ENCODE assay signal across 19 cellular contexts in the genomic region with DNA sequence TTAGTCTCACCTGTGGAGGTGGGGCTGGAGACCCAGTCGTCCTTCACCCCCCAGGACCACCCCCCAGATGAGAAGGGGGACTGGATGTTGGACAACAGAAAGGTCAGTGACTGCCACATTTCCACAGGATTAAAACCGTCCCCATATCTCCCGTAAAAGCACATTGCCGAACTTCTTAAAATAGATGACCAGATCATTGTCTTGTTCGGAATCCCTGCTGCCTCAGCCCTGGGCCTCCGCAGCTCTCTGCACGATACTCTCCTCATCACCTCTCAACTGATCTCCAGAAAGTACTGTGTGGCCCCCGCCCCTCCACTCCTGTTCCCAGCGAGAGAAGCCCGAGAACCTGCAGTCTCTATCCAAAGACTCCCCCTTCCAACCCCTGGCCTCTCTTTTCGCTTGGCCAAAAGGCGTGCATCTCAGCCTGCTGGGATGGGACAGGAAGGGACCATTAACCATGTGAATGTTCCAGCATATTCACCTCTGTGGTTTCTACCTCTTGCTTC. TPM values are rescaled to one million over a fixed set of nuclear protein-coding genes. Genes with fewer than 3 reads are reported as not detected.
DNase-seq lines count a peak whose midpoint lies in the region; ATAC-seq, FAIRE-seq and TF ChIP-seq lines count a peak whose summit lies in the region.
"Had no signal": no experiment of that assay in that cellular context is flagged by ENCODE, and none has a peak within 500 bp of the region (broad histone marks: within the 10 kb centered on the region; RNA-seq: fewer than 3 reads in every experiment).

No MANE protein-coding gene starts in this region.

- no peaks in the 10 kb centered on the region for H3K23me2 ChIP-seq in H1 (ENCODE audit: low read depth, low read length)

- H2AK5ac ChIP-seq in H1 (ENCODE audit: low read depth, low read length), result no peak overlapping the region

- H4K8ac ChIP-seq in H1 (ENCODE audit: extremely low read depth, insufficient read depth, low read length), result no peak overlapping the region

- H3K9me3 ChIP-seq in left ventricle myocardium inferior (replicated peaks) (peaks cover 7% of the 10 kb centered on the region), right cardiac atrium (ENCODE audit: control insufficient read depth, low read length) (no peaks in the 10 kb centered on the region), H1 (ENCODE audit: insufficient read depth in 2 of 2, low read depth in 1 of 2, low read length in 1 of 2) (peaks cover 2 to 7% of the 10 kb centered on the region in 2 experiments; a peak in 2 of 4 replicates)
- H3K9me3 ChIP-seq: A549, BE2C, HAP-1 had no signal

- no peak overlapping the region for H3K4me2 ChIP-seq in H1 (ENCODE audit: insufficient read depth in 1 of 2, low read depth in 2 of 2, low read length in 2 of 2)
- H3K4me2 ChIP-seq: A549 had no signal

- no peaks in the 10 kb centered on the region; a peak in 2 of 4 replicates for H3K79me2 ChIP-seq in H1 (ENCODE audit: control insufficient read depth in 1 of 2, insufficient read depth in 2 of 2, low read length in 2 of 2)

- H3K14ac ChIP-seq in H1 (ENCODE audit: insufficient read length), result no peak overlapping the region

- no peak for ATAC-seq in right cardiac atrium
- ATAC-seq in GM18873 (IDR thresholded peaks at IDR 0.05; ENCODE audit: low FRiP score, unreplicated experiment), result no peak
- ATAC-seq: A549 had no signal

- H2BK15ac ChIP-seq in H1 (ENCODE audit: low read length), result no peak overlapping the region

- no peak overlapping the region for H2AFZ ChIP-seq in H1 (ENCODE audit: low read length)

- TF ChIP-seq POLR2A in H1 (IDR thresholded peaks at IDR 0.05; ENCODE audit: control extremely low read depth in 1 of 2, low read depth in 2 of 2, low read length in 2 of 2), result no peak

- peaks cover 81% of the 10 kb centered on the region for H3K4me1 ChIP-seq in left ventricle myocardium inferior
- peaks cover 5% of the 10 kb centered on the region for H3K4me1 ChIP-seq in right cardiac atrium (ENCODE audit: control insufficient read depth, insufficient read depth, low read length)
- H3K4me1 ChIP-seq in H1 (replicated peaks in 1 of 4; ENCODE audit: control insufficient read depth in 3 of 4, insufficient read depth in 4 of 4, low read length in 3 of 4), result no peaks in the 10 kb centered on the region
- H3K4me1 ChIP-seq: A549, BE2C, HAP-1 had no signal

- POLR2A ChIA-PET in H1 (lab: Charles Lee; ENCODE audit: partially characterized antibody), result interaction anchor here (0.7 kb wide), 2 partner anchors 24 to 41 kb away, joined by 4 read pairs; no protein-coding TSS in a partner anchor

- H3K9ac ChIP-seq in H1 (replicated peaks in 1 of 4; ENCODE audit: extremely low read depth in 1 of 4, low read depth in 3 of 4, low read length in 3 of 4), result no peak overlapping the region

- no peak for FAIRE-seq in H1 (lab: Jason Lieb, UNC)
- FAIRE-seq: A549, G401.6, GM12892, GM19239, HTR-8/SVneo had no signal

- H3K4me3 ChIP-seq in left ventricle myocardium inferior (no peak overlapping the region), right cardiac atrium (ENCODE audit: low read length) (no peak overlapping the region), H1 (ENCODE audit: extremely low read depth in 1 of 4, insufficient read depth in 2 of 4, low read depth in 3 of 4, low read length in 4 of 4) (no peak overlapping the region)
- H3K4me3 ChIP-seq: A549, HAP-1 had no signal

- no peak for TF ChIP-seq RAD21 in H1 (IDR thresholded peaks at IDR 0.05 in 1 of 2, conservative IDR thresholded peaks at IDR 0.05 in 1 of 2; ENCODE audit: low read depth in 2 of 2, low read length in 2 of 2)

- H3K27me3 ChIP-seq in left ventricle myocardium inferior (ENCODE audit: low read depth) (no peaks in the 10 kb centered on the region), right cardiac atrium (ENCODE audit: control insufficient read depth, insufficient read depth) (no peaks in the 10 kb centered on the region), H1 (replicated peaks in 1 of 4; ENCODE audit: control insufficient read depth in 3 of 4, extremely low read depth in 1 of 4, insufficient read depth in 3 of 4, low read length in 3 of 4) (no peaks in the 10 kb centered on the region)
- H3K27me3 ChIP-seq: BE2C had no signal

- H3K36me3 ChIP-seq in left ventricle myocardium inferior (peaks cover 9% of the 10 kb centered on the region), H1 (ENCODE audit: control insufficient read depth in 2 of 4, insufficient read depth in 4 of 4, low read length in 3 of 4) (no peaks in the 10 kb centered on the region; a peak in 2 of 8 replicates)
- H3K36me3 ChIP-seq: BE2C, HAP-1 had no signal

- intact Hi-C loops in left ventricle myocardium inferior (cut with micrococcal nuclease) (no loop called here), right cardiac atrium (cut with DNase I) (no loop called here), posterior vena cava (cut with DNase I) (no loop called here)

- H4K91ac ChIP-seq in H1 (replicated peaks; ENCODE audit: insufficient read length, low read length), result no peak overlapping the region

- CTCF ChIA-PET in H1 (lab: Charles Lee; ENCODE audit: partially characterized antibody), result interaction anchor here (1.1 to 4.3 kb wide), 3 partner anchors 22 to 68 kb away, joined by 3 to 16 read pairs (median 4); no protein-coding TSS in a partner anchor

- H2BK120ac ChIP-seq in H1 (replicated peaks; ENCODE audit: low read depth, low read length), result no peak overlapping the region

- 0 out of 2 replicates have a peak overlapping the region, but pooled peaks have one; percentile 20 for H2BK5ac ChIP-seq in H1 (ENCODE audit: low read depth, low read length)

- DNase-seq in left ventricle myocardium inferior (no peak), right cardiac atrium (no peak), H1 (ENCODE audit: low read depth in 1 of 2, low spot score in 2 of 2) (no peak), posterior vena cava (ENCODE audit: low spot score) (peak; percentile 64), NCI-H1105 treated with DMSO at 0.1 percent for 48 hours (lab: John Stamatoyannopoulos, UW) (no peak)
- no peak for DNase-seq in stimulated activated naive CD4-positive, alpha-beta T cell treated with Interleukin-2 at 50 U/mL for 16 hours (lab: John Stamatoyannopoulos, UW)
- DNase-seq: BE2C; CD4-positive, alpha-beta memory T cell; DMS79; EL; GOT3 had no signal

- peaks cover 3% of the 10 kb centered on the region for H3K79me1 ChIP-seq in H1 (ENCODE audit: low read depth, low read length)

- TF ChIP-seq EP300 in H1 (IDR thresholded peaks at IDR 0.05; ENCODE audit: borderline replicate concordance in 1 of 2, low read depth in 2 of 2, low read length in 2 of 2), result no peak

- no peak overlapping the region for H3K4ac ChIP-seq in H1 (replicated peaks; ENCODE audit: insufficient read length, low read depth, low read length)

- H4K5ac ChIP-seq in H1 (ENCODE audit: insufficient read length, low read depth, low read length), result no peak overlapping the region

- H3K18ac ChIP-seq in H1 (ENCODE audit: extremely low read depth, low read length), result no peak overlapping the region

- no peak overlapping the region for H2BK12ac ChIP-seq in H1 (ENCODE audit: low read depth, low read length)

- no peak for TF ChIP-seq CTCF in left ventricle myocardium inferior (IDR thresholded peaks at IDR 0.05; ENCODE audit: borderline replicate concordance)
- TF ChIP-seq CTCF in H1 (IDR thresholded peaks at IDR 0.05; ENCODE audit: control extremely low read depth in 1 of 3, insufficient read depth in 1 of 3, low read depth in 1 of 3, low read length in 3 of 3), result no peak

- no peak overlapping the region for H2BK20ac ChIP-seq in H1 (ENCODE audit: low read length)

- H3K56ac ChIP-seq in H1 (replicated peaks; ENCODE audit: insufficient read length, low read depth, low read length), result no peak overlapping the region

- peaks cover 3% of the 10 kb centered on the region in 2 experiments for H4K20me1 ChIP-seq in H1 (replicated peaks in 1 of 2; ENCODE audit: control insufficient read depth in 1 of 2, insufficient read depth in 2 of 2, low read length in 2 of 2)

- WGBS in right cardiac atrium, result 72% methylated on average over 12 of the region's 12 CpGs
- 92% methylated on average over 12 of the region's 12 CpGs; no CpG with 5 or more reads in 1 of the 2 experiments for WGBS in H1 (ENCODE audit: extremely low coverage in 1 of 2, insufficient coverage in 1 of 2, insufficient read length in 1 of 2, insufficient replicate concordance in 2 of 2, low coverage in 1 of 2, low lambda C conversion rate in 2 of 2, missing lambda C conversion rate in 1 of 2), 2 experiments

- H3K27ac ChIP-seq in left ventricle myocardium inferior (replicated peaks) (peak overlapping the region; percentile 73), right cardiac atrium (ENCODE audit: low read length) (no peak overlapping the region), H1 (ENCODE audit: low read depth, low read length) (no peak overlapping the region)
- H3K27ac ChIP-seq: A549, C4-2B had no signal

- H3K23ac ChIP-seq in H1 (ENCODE audit: insufficient read length), result no peak overlapping the region

TF ChIP-seq in H1, 55 proteins besides CTCF, POLR2A, EP300 and RAD21 (continues in another document):
- TF ChIP-seq CTBP2 (IDR thresholded peaks at IDR 0.05; ENCODE audit: borderline replicate concordance, insufficient read depth, insufficient read length, low read length), result no peak

RNA-seq across cellular contexts. Expression of a gene that starts 13.2 kb away (rescaled TPM):
- 97.1 TPM for total RNA-seq in left ventricle myocardium inferior
- 100 to 1,000 TPM in 1 of 4 donors, 10 to 100 TPM in 3; 85.6 to 106 (median 87.8) TPM for total RNA-seq in right cardiac atrium
- 61.9 TPM for polyA plus RNA-seq in right cardiac atrium
- total RNA-seq in H1 (2021; fragmentation: NEBNext Ultra II Directional; extraction: Animal tissue kit (Norgen Biotek cat#: 25700)), result 68.6 and 75.8 TPM in 2 replicates
- 12.1 and 13.8 TPM in 2 replicates for polyA plus RNA-seq in H1 (2011; rRNA removed)
- polyA plus RNA-seq in H1 (2011; cell fraction: cytosol; rRNA removed), result 25.4 TPM
- 26.6 TPM for polyA plus RNA-seq in H1 (2011; cell fraction: nucleus; rRNA removed)
- polyA plus RNA-seq in H1 (2012, experiment 1 of 2), result 33.6 to 61.3 TPM (median 38.1 TPM) in 4 replicates
- 4.3 TPM for polyA plus RNA-seq in H1 (2012, experiment 2 of 2)
- 98.5 TPM for polyA plus RNA-seq in H1 (2013, experiment 1 of 2)
- polyA plus RNA-seq in H1 (2013, experiment 2 of 2), result 87.2 TPM
- 18.7 and 22.1 TPM in 2 replicates for polyA minus RNA-seq in H1 (2011; rRNA and poly(A)+ RNA removed)
- polyA minus RNA-seq in H1 (2011; cell fraction: cytosol; rRNA and poly(A)+ RNA removed), result 18.1 TPM
- polyA minus RNA-seq in H1 (2011; cell fraction: nucleus; rRNA and poly(A)+ RNA removed), result 46.1 TPM
- total RNA-seq in posterior vena cava, result 100 to 1,000 TPM; 180 to 357 TPM

RNA-seq across cellular contexts. Expression of a gene that starts 50.0 kb away (rescaled TPM):
- total RNA-seq in left ventricle myocardium inferior, result 4.5 TPM
- total RNA-seq in right cardiac atrium, result 1 to 10 TPM in 3 of 4 donors, under 1 TPM in 1; 0.74 to 2.8 (median 1.9) TPM
- polyA plus RNA-seq in right cardiac atrium, result 2.1 TPM
- total RNA-seq in H1 (2021; fragmentation: NEBNext Ultra II Directional; extraction: Animal tissue kit (Norgen Biotek cat#: 25700)), result 83.4 and 83.8 TPM in 2 replicates
- polyA plus RNA-seq in H1 (2011; rRNA removed), result 42.6 and 61.3 TPM in 2 replicates
- 101 TPM for polyA plus RNA-seq in H1 (2011; cell fraction: cytosol; rRNA removed)
- 167 TPM for polyA plus RNA-seq in H1 (2011; cell fraction: nucleus; rRNA removed)
- polyA plus RNA-seq in H1 (2012, experiment 1 of 2), result 84.7 to 102 TPM (median 94.1 TPM) in 4 replicates
- 63.0 TPM for polyA plus RNA-seq in H1 (2012, experiment 2 of 2)
- polyA plus RNA-seq in H1 (2013, experiment 1 of 2), result 232 TPM
- polyA plus RNA-seq in H1 (2013, experiment 2 of 2), result 228 TPM
- 46.1 and 50.2 TPM in 2 replicates for polyA minus RNA-seq in H1 (2011; rRNA and poly(A)+ RNA removed)
- 25.8 TPM for polyA minus RNA-seq in H1 (2011; cell fraction: cytosol; rRNA and poly(A)+ RNA removed)
- polyA minus RNA-seq in H1 (2011; cell fraction: nucleus; rRNA and poly(A)+ RNA removed), result 47.1 TPM
- 1 to 10 TPM; 2.0 to 2.7 TPM for total RNA-seq in posterior vena cava
- total RNA-seq: CD4-positive, alpha-beta memory T cell had no signal
- polyA plus RNA-seq: CD4-positive, alpha-beta memory T cell had no signal

Comparison
In these comparisons a context has a peak if more than half of its experiments do, and no peak if none do; other contexts are left out.
1. RNA of a gene that starts 50.0 kb away (total RNA-seq): 83.4 to 83.8 TPM in H1; 4.5 TPM in left ventricle myocardium inferior (single experiment), 2.0 to 2.7 TPM in posterior vena cava and 0.74 to 2.8 TPM in right cardiac atrium; every median in the first group is over 10 times any median in the second.